In genomic region chr6:35298625-35299140, GRCh38 we compare ENCODE assay signal across 11 cellular contexts. TPM values are rescaled to one million over a fixed set of nuclear protein-coding genes. Genes with fewer than 3 reads are reported as not detected.
A peak's percentile ranks its signal among the peaks of the same experiment; 100 is the strongest.
DNase-seq lines count a peak whose midpoint lies in the region; ATAC-seq and TF ChIP-seq lines count a peak whose summit lies in the region.
"Had no signal": no experiment of that assay in that cellular context is flagged by ENCODE, and none has a peak within 500 bp of the region (broad histone marks: within the 10 kb centered on the region; RNA-seq: fewer than 3 reads in every experiment).

No MANE protein-coding gene starts in this region.

- H3K27me3 Mint-ChIP-seq in activated CD4-positive, alpha-beta T cell treated with anti-CD3 and anti-CD28 coated beads, Interleukin-2, amount 10 ng/mL, durations not matched to agents 24 days and 14 days: no peaks in the 10 kb centered on the region
- H3K27me3 Mint-ChIP-seq in T-cell: no peaks in the 10 kb centered on the region
- no peaks in the 10 kb centered on the region for H3K27me3 Mint-ChIP-seq in stimulated activated naive CD8-positive, alpha-beta T cell treated with anti-CD3 and anti-CD28 coated beads, Interleukin-15, amount 100 ng/mL, for 72 hours

- peak overlapping the region; percentile 82 for H3K4me3 Mint-ChIP-seq in activated CD4-positive, alpha-beta T cell treated with anti-CD3 and anti-CD28 coated beads, Interleukin-2, amount 10 ng/mL, durations not matched to agents 24 days and 14 days
- peak overlapping the region; percentile 86 to 97 (median 90) for H3K4me3 Mint-ChIP-seq in T-cell
- peak overlapping the region; percentile 82 to 85 for H3K4me3 Mint-ChIP-seq in stimulated activated naive CD8-positive, alpha-beta T cell treated with anti-CD3 and anti-CD28 coated beads, Interleukin-15, amount 100 ng/mL, for 72 hours

- DNase-seq in activated CD4-positive, alpha-beta T cell treated with anti-CD3 and anti-CD28 coated beads, Interleukin-2, amount 10 ng/mL, durations not matched to agents 24 days and 14 days: peak; percentile 75
- no peak for DNase-seq in activated CD4-positive, alpha-beta T cell treated with anti-CD3 and anti-CD28 coated beads for 1 hour
- peak in 3 of 34 experiments; percentile 16 to 40 (median 23) for DNase-seq in T-cell
- DNase-seq in epithelial cell of prostate (ENCODE audit: low read depth, low spot score): no peak
- peak in 1 of 2 donors; percentile 30 for DNase-seq in stimulated activated naive CD8-positive, alpha-beta T cell treated with anti-CD3 and anti-CD28 coated beads, Interleukin-15, amount 100 ng/mL, for 72 hours
- no peak for DNase-seq in DMS153 treated with DMSO at 0.1 percent for 48 hours (lab: John Stamatoyannopoulos, UW; ENCODE audit: unreplicated experiment)
- no peak for DNase-seq in HEK293T (ENCODE audit: extremely low spot score)
- DNase-seq: erythroblast, H7 had no signal

- peaks cover 46% of the 10 kb centered on the region for H3K4me1 Mint-ChIP-seq in activated CD4-positive, alpha-beta T cell treated with anti-CD3 and anti-CD28 coated beads, Interleukin-2, amount 10 ng/mL, durations not matched to agents 24 days and 14 days
- H3K4me1 Mint-ChIP-seq in T-cell: peaks cover 55 to 60% (median 60%) of the 10 kb centered on the region in 3 donors
- peaks cover 67% of the 10 kb centered on the region for H3K4me1 Mint-ChIP-seq in stimulated activated naive CD8-positive, alpha-beta T cell treated with anti-CD3 and anti-CD28 coated beads, Interleukin-15, amount 100 ng/mL, for 72 hours

- peak overlapping the region; percentile 87 for H3K27ac ChIP-seq in epithelial cell of prostate
- H3K27ac ChIP-seq: A549 had no signal

- no peak for ATAC-seq in T-cell (replicated peaks in 1 of 4)
- no peak for ATAC-seq in stimulated activated naive CD8-positive, alpha-beta T cell treated with anti-CD3 and anti-CD28 coated beads, Interleukin-15, amount 100 ng/mL, for 72 hours
- ATAC-seq in GM19395 (IDR thresholded peaks at IDR 0.05; ENCODE audit: unreplicated experiment): no peak
- ATAC-seq: A549 had no signal

- POLR2A ChIA-PET in T-cell (lab: Charles Lee): no interaction called here
- POLR2A ChIA-PET in HEK293T (lab: Yijun Ruan, JAX): no interaction called here

- intact Hi-C loops in activated CD4-positive, alpha-beta T cell treated with anti-CD3 and anti-CD28 coated beads, Interleukin-2, amount 10 ng/mL, durations not matched to agents 24 days and 14 days (cut with micrococcal nuclease): loop anchor here (1.0 to 2.0 kb wide), 2 partner anchors 12 to 40 kb away; partner anchors contain the start of gene ZNF76

- peaks cover 36% of the 10 kb centered on the region for H3K36me3 Mint-ChIP-seq in activated CD4-positive, alpha-beta T cell treated with anti-CD3 and anti-CD28 coated beads, Interleukin-2, amount 10 ng/mL, durations not matched to agents 24 days and 14 days (ENCODE audit: low read depth)
- H3K36me3 Mint-ChIP-seq in T-cell: peaks cover 27% of the 10 kb centered on the region

- no peaks in the 10 kb centered on the region for H3K9me3 Mint-ChIP-seq in activated CD4-positive, alpha-beta T cell treated with anti-CD3 and anti-CD28 coated beads, Interleukin-2, amount 10 ng/mL, durations not matched to agents 24 days and 14 days
- H3K9me3 Mint-ChIP-seq in T-cell: no peaks in the 10 kb centered on the region
- H3K9me3 Mint-ChIP-seq in stimulated activated naive CD8-positive, alpha-beta T cell treated with anti-CD3 and anti-CD28 coated beads, Interleukin-15, amount 100 ng/mL, for 72 hours: no peaks in the 10 kb centered on the region

- H3K27ac Mint-ChIP-seq in activated CD4-positive, alpha-beta T cell treated with anti-CD3 and anti-CD28 coated beads, Interleukin-2, amount 10 ng/mL, durations not matched to agents 24 days and 14 days: peak overlapping the region; percentile 83
- H3K27ac Mint-ChIP-seq in T-cell: peak overlapping the region; percentile 96 to 97
- H3K27ac Mint-ChIP-seq in stimulated activated naive CD8-positive, alpha-beta T cell treated with anti-CD3 and anti-CD28 coated beads, Interleukin-15, amount 100 ng/mL, for 72 hours: peak overlapping the region; percentile 86 to 87

- CTCF ChIA-PET in T-cell (lab: Charles Lee): interaction anchor here (0.5 to 6.4 kb wide), 6 partner anchors 12 to 776 kb away, joined by 3 to 37 read pairs (median 4); no protein-coding TSS in a partner anchor
- CTCF ChIA-PET in HEK293T (lab: Yijun Ruan, JAX): interaction anchor here (1.0 to 3.4 kb wide), 2 partner anchors 151 to 154 kb away, joined by 3 to 11 read pairs; partner anchors contain the start of gene FANCE

TF ChIP-seq in HEK293T, 16 proteins besides CTCF, POLR2A, EP300 and RAD21:
- TF ChIP-seq TARDBP (IDR thresholded peaks at IDR 0.05) (no peak), CTBP1 (IDR thresholded peaks at IDR 0.05; ENCODE audit: borderline replicate concordance) (no peak), FOXA1 (IDR thresholded peaks at IDR 0.05) (no peak), LEF1 (IDR thresholded peaks at IDR 0.05; ENCODE audit: borderline replicate concordance) (no peak), BHLHE40 (IDR thresholded peaks at IDR 0.05; ENCODE audit: borderline replicate concordance) (no peak), ARNT (IDR thresholded peaks at IDR 0.05) (no peak), PKNOX1 (IDR thresholded peaks at IDR 0.05) (no peak), SUZ12 (IDR thresholded peaks at IDR 0.05) (no peak), ELF4 (IDR thresholded peaks at IDR 0.05) (no peak)

RNA-seq across cellular contexts. Expression of gene DEF6, which starts 1.1 kb away (rescaled TPM):
- 103 and 113 TPM in 2 replicates for total RNA-seq in activated CD4-positive, alpha-beta T cell treated with anti-CD3 and anti-CD28 coated beads, Interleukin-2, amount 10 ng/mL, durations not matched to agents 24 days and 14 days
- 100 to 1,000 TPM; 221 to 311 (median 298) TPM for total RNA-seq in T-cell

RNA-seq across cellular contexts. Expression of gene ZNF76, which starts 39.1 kb away (rescaled TPM):
- 31.0 and 31.4 TPM in 2 replicates for total RNA-seq in activated CD4-positive, alpha-beta T cell treated with anti-CD3 and anti-CD28 coated beads, Interleukin-2, amount 10 ng/mL, durations not matched to agents 24 days and 14 days
- total RNA-seq in T-cell: 10 to 100 TPM; 72.7 to 91.3 (median 84.8) TPM

RNA-seq across cellular contexts. Expression of gene PPARD, which starts 43.7 kb away (rescaled TPM):
- total RNA-seq in activated CD4-positive, alpha-beta T cell treated with anti-CD3 and anti-CD28 coated beads, Interleukin-2, amount 10 ng/mL, durations not matched to agents 24 days and 14 days: 19.0 TPM in 2 replicates
- 10 to 100 TPM; 36.8 to 41.3 (median 37.9) TPM for total RNA-seq in T-cell
